Comparison of ENCODE assay signal across 8 cellular contexts in the genomic region with DNA sequence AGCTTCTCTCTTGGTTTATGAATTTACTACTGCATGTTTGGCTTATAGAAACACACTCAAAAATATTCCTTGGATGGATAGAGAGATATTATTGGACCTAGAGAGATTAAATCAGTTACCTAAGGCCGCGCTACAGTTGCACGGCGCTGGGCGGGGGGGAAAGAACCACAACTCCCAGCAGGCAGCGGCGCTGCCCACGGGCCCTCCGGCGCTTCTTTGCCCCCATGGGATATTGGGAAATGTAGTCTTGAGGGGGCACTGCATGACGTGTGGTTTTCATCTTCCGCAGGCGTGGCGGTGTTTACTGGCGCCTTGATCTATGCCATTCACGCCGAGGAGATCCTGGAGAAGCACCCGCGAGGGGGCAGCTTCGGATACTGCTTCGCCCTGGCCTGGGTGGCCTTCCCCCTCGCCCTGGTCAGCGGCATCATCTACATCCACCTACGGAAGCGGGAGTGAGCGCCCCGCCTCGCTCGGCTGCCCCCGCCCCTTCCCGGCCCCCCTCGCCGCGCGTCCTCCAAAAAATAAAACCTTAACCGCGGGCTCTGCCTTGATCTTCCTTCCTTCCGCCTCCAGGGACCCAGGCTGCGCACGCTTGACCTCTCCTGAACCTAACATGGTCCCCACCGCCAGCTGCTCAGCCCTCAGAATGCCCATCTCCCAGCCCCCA. TPM values are rescaled to one million over a fixed set of nuclear protein-coding genes. Genes with fewer than 3 reads are reported as not detected.
DNase-seq lines count a peak whose midpoint lies in the region; ATAC-seq and TF ChIP-seq lines count a peak whose summit lies in the region.

No MANE protein-coding gene starts in this region.

- POLR2A ChIA-PET in naive thymus-derived CD8-positive, alpha-beta T cell (lab: Charles Lee) = interaction anchor here (0.5 to 10.6 kb wide), 10 partner anchors 9 to 308 kb away, joined by 3 to 484 read pairs (median 4); partner anchors contain the start of genes EMP3, KDELR1, SYNGR4 and TMEM143

- H3K9me2 ChIP-seq in DOHH2 (replicated peaks; ENCODE audit: control insufficient read depth, low read length) = no peaks in the 10 kb centered on the region

- no peaks in the 10 kb centered on the region for H3K9me3 Mint-ChIP-seq in naive thymus-derived CD8-positive, alpha-beta T cell

- peak overlapping the region; percentile 95 to 100 (median 96) for H3K27ac Mint-ChIP-seq in naive thymus-derived CD8-positive, alpha-beta T cell

- H3K36me3 Mint-ChIP-seq in naive thymus-derived CD8-positive, alpha-beta T cell = peaks cover 0 to 39% (median 25%) of the 10 kb centered on the region in 3 donors

- H3K4me3 Mint-ChIP-seq in naive thymus-derived CD8-positive, alpha-beta T cell = peak overlapping the region; percentile 83 to 100 (median 92)

- H3F3A ChIP-seq in DOHH2 (ENCODE audit: control insufficient read depth, insufficient read depth) = peaks cover 19% of the 10 kb centered on the region

- H3K79me2 ChIP-seq in DOHH2 (ENCODE audit: control insufficient read depth, low read length) = peaks cover 27% of the 10 kb centered on the region

- DNase-seq in NCI-H748 (lab: John Stamatoyannopoulos, UW; ENCODE audit: unreplicated experiment) = peak; percentile 98
- DNase-seq in activated CD8-positive, alpha-beta memory T cell treated with anti-CD3 and anti-CD28 coated beads, Interleukin-2, amount 50 U/mL, for 48 hours = peak; percentile 87
- DNase-seq in epithelial cell of esophagus (ENCODE audit: low read depth) = peak; percentile 92
- DNase-seq in naive thymus-derived CD8-positive, alpha-beta T cell = peak; percentile 71 to 94 (median 86)
- peak; percentile 76 to 91 (median 85) for DNase-seq in stimulated activated naive CD4-positive, alpha-beta T cell (lab: John Stamatoyannopoulos, UW)
- DNase-seq in hepatic stellate cell (ENCODE audit: low spot score) = no peak

- H3K4me3 ChIP-seq in DOHH2 (ENCODE audit: low read length) (peak overlapping the region; percentile 85), epithelial cell of esophagus (ENCODE audit: low read length) (peak overlapping the region; percentile 60)

- H3K9me3 ChIP-seq in DOHH2 (ENCODE audit: control insufficient read depth, insufficient read depth, low read length) = peaks cover 8% of the 10 kb centered on the region

- no peaks in the 10 kb centered on the region for H3K27me3 ChIP-seq in DOHH2 (ENCODE audit: control insufficient read depth, low read length)

- peaks cover 20% of the 10 kb centered on the region for H3K36me3 ChIP-seq in DOHH2 (ENCODE audit: control insufficient read depth, low read length)

- H3K4me1 Mint-ChIP-seq in naive thymus-derived CD8-positive, alpha-beta T cell = peaks cover 31 to 91% (median 80%) of the 10 kb centered on the region in 4 donors

- no peaks in the 10 kb centered on the region for H4K20me1 ChIP-seq in DOHH2 (ENCODE audit: control insufficient read depth, insufficient read depth, low read depth, low read length)

- H3K27me3 Mint-ChIP-seq in naive thymus-derived CD8-positive, alpha-beta T cell = no peaks in the 10 kb centered on the region

- peak; percentile 27 for ATAC-seq in HG03196 (IDR thresholded peaks at IDR 0.05; ENCODE audit: unreplicated experiment)
- ATAC-seq in naive thymus-derived CD8-positive, alpha-beta T cell = peak; percentile 29 to 42

- H3K4me2 ChIP-seq in DOHH2 (ENCODE audit: low read length) = peak overlapping the region; percentile 99

- peak overlapping the region; percentile 81 for H3K27ac ChIP-seq in DOHH2 (ENCODE audit: low read depth, low read length)

- peaks cover 81% of the 10 kb centered on the region for H3K4me1 ChIP-seq in DOHH2 (ENCODE audit: control insufficient read depth, low read length)

- TF ChIP-seq CTCF in DOHH2 (IDR thresholded peaks at IDR 0.05; ENCODE audit: low read depth, low read length, poor library complexity, severe bottlenecking) = peak; percentile 7
- TF ChIP-seq CTCF in epithelial cell of esophagus (IDR thresholded peaks at IDR 0.05; ENCODE audit: insufficient read depth, low read depth, low read length, missing control alignments) = peak; percentile 3

RNA-seq across cellular contexts. Expression of gene EMP3, which starts 4.8 kb away (rescaled TPM):
- 100 to 1,000 TPM; 275 to 277 TPM for total RNA-seq in naive thymus-derived CD8-positive, alpha-beta T cell
- polyA plus RNA-seq in naive thymus-derived CD8-positive, alpha-beta T cell = 100 to 1,000 TPM; 514 to 721 (median 617) TPM

RNA-seq across cellular contexts. Expression of gene TMEM143, which starts 33.6 kb away (rescaled TPM):
- total RNA-seq in naive thymus-derived CD8-positive, alpha-beta T cell = 10 to 100 TPM; 25.0 to 29.4 TPM
- 10 to 100 TPM in 1 of 3 donors, 1 to 10 TPM in 2; 3.9 to 10.7 (median 4.9) TPM for polyA plus RNA-seq in naive thymus-derived CD8-positive, alpha-beta T cell

RNA-seq across cellular contexts. Expression of gene SYNGR4, which starts 34.0 kb away (rescaled TPM):
- total RNA-seq in naive thymus-derived CD8-positive, alpha-beta T cell = not detected
- polyA plus RNA-seq in naive thymus-derived CD8-positive, alpha-beta T cell = not detected
